2 cellular contexts compared by ENCODE assay signal in the genomic region with DNA sequence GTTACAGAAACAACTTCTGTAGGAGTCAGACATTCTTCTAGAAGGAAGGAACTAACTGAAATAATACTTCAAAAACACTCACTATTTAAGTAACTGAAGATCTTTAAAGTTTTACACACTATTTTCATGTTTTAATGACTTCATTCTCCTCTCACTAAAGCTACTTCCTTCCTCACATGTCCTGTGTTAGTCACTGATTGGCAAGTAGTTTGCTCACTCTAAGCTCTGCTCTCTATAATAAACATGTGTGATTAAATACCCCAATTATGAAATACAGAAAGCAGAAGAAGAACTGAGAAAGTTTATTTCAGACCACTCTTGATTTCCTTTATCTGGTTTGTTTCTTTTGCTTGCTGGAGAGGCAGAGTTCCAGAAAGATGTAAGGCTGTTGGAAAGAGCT.
TF ChIP-seq lines count a peak whose summit lies in the region.

No MANE protein-coding gene starts in this region.

TF ChIP-seq in GM23338, 12 proteins besides CTCF, POLR2A, EP300 and RAD21:
- TF ChIP-seq, protein P1, sequence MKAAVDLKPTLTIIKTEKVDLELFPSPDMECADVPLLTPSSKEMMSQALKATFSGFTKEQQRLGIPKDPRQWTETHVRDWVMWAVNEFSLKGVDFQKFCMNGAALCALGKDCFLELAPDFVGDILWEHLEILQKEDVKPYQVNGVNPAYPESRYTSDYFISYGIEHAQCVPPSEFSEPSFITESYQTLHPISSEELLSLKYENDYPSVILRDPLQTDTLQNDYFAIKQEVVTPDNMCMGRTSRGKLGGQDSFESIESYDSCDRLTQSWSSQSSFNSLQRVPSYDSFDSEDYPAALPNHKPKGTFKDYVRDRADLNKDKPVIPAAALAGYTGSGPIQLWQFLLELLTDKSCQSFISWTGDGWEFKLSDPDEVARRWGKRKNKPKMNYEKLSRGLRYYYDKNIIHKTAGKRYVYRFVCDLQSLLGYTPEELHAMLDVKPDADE (IDR thresholded peaks at IDR 0.05): no peak
- TF ChIP-seq ZNF114 (CRISPR knock-in tag; IDR thresholded peaks at IDR 0.05) (no peak), ZNF331 (CRISPR knock-in tag; IDR thresholded peaks at IDR 0.05; ENCODE audit: low read depth) (no peak), EZH2 (IDR thresholded peaks at IDR 0.05; ENCODE audit: low read depth, unreplicated experiment) (no peak)

TF ChIP-seq in GM12878, 131 proteins besides CTCF, POLR2A, EP300 and RAD21:
- no peak for TF ChIP-seq HDAC2 (IDR thresholded peaks at IDR 0.05)
- TF ChIP-seq EGR1 (IDR thresholded peaks at IDR 0.05; ENCODE audit: borderline replicate concordance in 1 of 2, low read depth in 2 of 2, low read length in 2 of 2): no peak
- peak; percentile 50; the same call in 1 of the 2 replicates for TF ChIP-seq MTA2 (IDR thresholded peaks at IDR 0.05; ENCODE audit: low read depth)
- TF ChIP-seq SIN3A (IDR thresholded peaks at IDR 0.05; ENCODE audit: low read depth, low read length): no peak
- TF ChIP-seq, protein P2, sequence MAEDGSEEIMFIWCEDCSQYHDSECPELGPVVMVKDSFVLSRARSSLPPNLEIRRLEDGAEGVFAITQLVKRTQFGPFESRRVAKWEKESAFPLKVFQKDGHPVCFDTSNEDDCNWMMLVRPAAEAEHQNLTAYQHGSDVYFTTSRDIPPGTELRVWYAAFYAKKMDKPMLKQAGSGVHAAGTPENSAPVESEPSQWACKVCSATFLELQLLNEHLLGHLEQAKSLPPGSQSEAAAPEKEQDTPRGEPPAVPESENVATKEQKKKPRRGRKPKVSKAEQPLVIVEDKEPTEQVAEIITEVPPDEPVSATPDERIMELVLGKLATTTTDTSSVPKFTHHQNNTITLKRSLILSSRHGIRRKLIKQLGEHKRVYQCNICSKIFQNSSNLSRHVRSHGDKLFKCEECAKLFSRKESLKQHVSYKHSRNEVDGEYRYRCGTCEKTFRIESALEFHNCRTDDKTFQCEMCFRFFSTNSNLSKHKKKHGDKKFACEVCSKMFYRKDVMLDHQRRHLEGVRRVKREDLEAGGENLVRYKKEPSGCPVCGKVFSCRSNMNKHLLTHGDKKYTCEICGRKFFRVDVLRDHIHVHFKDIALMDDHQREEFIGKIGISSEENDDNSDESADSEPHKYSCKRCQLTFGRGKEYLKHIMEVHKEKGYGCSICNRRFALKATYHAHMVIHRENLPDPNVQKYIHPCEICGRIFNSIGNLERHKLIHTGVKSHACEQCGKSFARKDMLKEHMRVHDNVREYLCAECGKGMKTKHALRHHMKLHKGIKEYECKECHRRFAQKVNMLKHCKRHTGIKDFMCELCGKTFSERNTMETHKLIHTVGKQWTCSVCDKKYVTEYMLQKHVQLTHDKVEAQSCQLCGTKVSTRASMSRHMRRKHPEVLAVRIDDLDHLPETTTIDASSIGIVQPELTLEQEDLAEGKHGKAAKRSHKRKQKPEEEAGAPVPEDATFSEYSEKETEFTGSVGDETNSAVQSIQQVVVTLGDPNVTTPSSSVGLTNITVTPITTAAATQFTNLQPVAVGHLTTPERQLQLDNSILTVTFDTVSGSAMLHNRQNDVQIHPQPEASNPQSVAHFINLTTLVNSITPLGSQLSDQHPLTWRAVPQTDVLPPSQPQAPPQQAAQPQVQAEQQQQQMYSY (CRISPR knock-in tag; IDR thresholded peaks at IDR 0.05): no peak
- TF ChIP-seq, protein P3, sequence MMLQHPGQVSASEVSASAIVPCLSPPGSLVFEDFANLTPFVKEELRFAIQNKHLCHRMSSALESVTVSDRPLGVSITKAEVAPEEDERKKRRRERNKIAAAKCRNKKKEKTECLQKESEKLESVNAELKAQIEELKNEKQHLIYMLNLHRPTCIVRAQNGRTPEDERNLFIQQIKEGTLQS (IDR thresholded peaks at IDR 0.05; ENCODE audit: borderline replicate concordance, extremely low read depth, low read depth, low read length): no peak
- TF ChIP-seq ATF7 (IDR thresholded peaks at IDR 0.05; ENCODE audit: low read depth): 0 out of 2 replicates have a peak, but pooled peaks have one; percentile 33
- no peak for TF ChIP-seq ETV6 (conservative IDR thresholded peaks at IDR 0.05 in 1 of 2, IDR thresholded peaks at IDR 0.05 in 1 of 2; ENCODE audit: borderline replicate concordance in 1 of 2, low read depth in 1 of 2)
TF ChIP-seq in GM12878: peak in this region for 2.
